2 cellular contexts compared by ENCODE assay signal in genomic region chr3:14524920-14525660, GRCh38.
A peak's percentile ranks its signal among the peaks of the same experiment; 100 is the strongest.
TF ChIP-seq lines count a peak whose summit lies in the region.

No MANE protein-coding gene starts in this region.

TF ChIP-seq in A549, 52 proteins besides CTCF, POLR2A, EP300 and RAD21:
- TF ChIP-seq HOXB13 (CRISPR knock-in tag; IDR thresholded peaks at IDR 0.05; ENCODE audit: low read depth) = no peak
- TF ChIP-seq ZFP36 (IDR thresholded peaks at IDR 0.05; ENCODE audit: borderline replicate concordance, partially characterized antibody) = peak; percentile 39
- no peak for TF ChIP-seq EHF (CRISPR knock-in tag; IDR thresholded peaks at IDR 0.05)
- TF ChIP-seq BHLHE40 (IDR thresholded peaks at IDR 0.05; ENCODE audit: low read depth, low read length) = no peak
- no peak for TF ChIP-seq MYC (IDR thresholded peaks at IDR 0.05; ENCODE audit: borderline replicate concordance, low read length)
- no peak for TF ChIP-seq FOXS1 (CRISPR knock-in tag; IDR thresholded peaks at IDR 0.05)
- no peak for TF ChIP-seq FOSB (CRISPR knock-in tag; IDR thresholded peaks at IDR 0.05)
- TF ChIP-seq CHD2 (IDR thresholded peaks at IDR 0.05; ENCODE audit: low read length, partially characterized antibody) = no peak

TF ChIP-seq in K562, 482 proteins besides CTCF, POLR2A, EP300 and RAD21:
- TF ChIP-seq ZFP36 (IDR thresholded peaks at IDR 0.05; ENCODE audit: low read depth, low read length, partially characterized antibody) = peak; percentile 88
- TF ChIP-seq, protein P1, sequence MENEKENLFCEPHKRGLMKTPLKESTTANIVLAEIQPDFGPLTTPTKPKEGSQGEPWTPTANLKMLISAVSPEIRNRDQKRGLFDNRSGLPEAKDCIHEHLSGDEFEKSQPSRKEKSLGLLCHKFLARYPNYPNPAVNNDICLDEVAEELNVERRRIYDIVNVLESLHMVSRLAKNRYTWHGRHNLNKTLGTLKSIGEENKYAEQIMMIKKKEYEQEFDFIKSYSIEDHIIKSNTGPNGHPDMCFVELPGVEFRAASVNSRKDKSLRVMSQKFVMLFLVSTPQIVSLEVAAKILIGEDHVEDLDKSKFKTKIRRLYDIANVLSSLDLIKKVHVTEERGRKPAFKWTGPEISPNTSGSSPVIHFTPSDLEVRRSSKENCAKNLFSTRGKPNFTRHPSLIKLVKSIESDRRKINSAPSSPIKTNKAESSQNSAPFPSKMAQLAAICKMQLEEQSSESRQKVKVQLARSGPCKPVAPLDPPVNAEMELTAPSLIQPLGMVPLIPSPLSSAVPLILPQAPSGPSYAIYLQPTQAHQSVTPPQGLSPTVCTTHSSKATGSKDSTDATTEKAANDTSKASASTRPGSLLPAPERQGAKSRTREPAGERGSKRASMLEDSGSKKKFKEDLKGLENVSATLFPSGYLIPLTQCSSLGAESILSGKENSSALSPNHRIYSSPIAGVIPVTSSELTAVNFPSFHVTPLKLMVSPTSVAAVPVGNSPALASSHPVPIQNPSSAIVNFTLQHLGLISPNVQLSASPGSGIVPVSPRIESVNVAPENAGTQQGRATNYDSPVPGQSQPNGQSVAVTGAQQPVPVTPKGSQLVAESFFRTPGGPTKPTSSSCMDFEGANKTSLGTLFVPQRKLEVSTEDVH (IDR thresholded peaks at IDR 0.05; ENCODE audit: low read depth, partially characterized antibody) = no peak
